In genomic region chr1:41691424-41691823, GRCh38 we compare ENCODE assay signal across 23 cellular contexts.
"Had no signal": no experiment of that assay in that cellular context is flagged by ENCODE, and none has a peak within 500 bp of the region (broad histone marks: within the 10 kb centered on the region; RNA-seq: fewer than 3 reads in every experiment).

No MANE protein-coding gene starts in this region.

- H3K27me3 Mint-ChIP-seq: memory B cell; stimulated activated naive CD8-positive, alpha-beta T cell treated with anti-CD3 and anti-CD28 coated beads, Interleukin-15, amount 100 ng/mL, for 72 hours had no signal

- H3K4me1 ChIP-seq: right lobe of liver, transverse colon, upper lobe of right lung, uterus had no signal

- H3K27ac ChIP-seq: ovary, right lobe of liver, suprapubic skin, transverse colon, upper lobe of right lung, uterus had no signal

- ATAC-seq: left lobe of liver; natural killer cell; stimulated activated naive CD8-positive, alpha-beta T cell treated with anti-CD3 and anti-CD28 coated beads, Interleukin-15, amount 100 ng/mL, for 72 hours had no signal

- H3K36me3 Mint-ChIP-seq: memory B cell, natural killer cell had no signal

- DNase-seq: cortex of kidney; dorsolateral prefrontal cortex; effector CD4-positive, alpha-beta T cell; hypothalamus; natural killer cell; occipital lobe; ovary; retina; right lobe of liver; small intestine; stimulated activated CD4-positive, alpha-beta T cell treated with anti-CD3 and anti-CD28 coated beads, Interleukin-15, amount 100 ng/mL, for 24 hours; stimulated activated CD4-positive, alpha-beta T cell treated with anti-CD3 and anti-CD28 coated beads, Interleukin-2, amount 100 ng/mL, for 48 hours; stimulated activated naive CD4-positive, alpha-beta T cell; stimulated activated naive CD8-positive, alpha-beta T cell treated with anti-CD3 and anti-CD28 coated beads, Interleukin-15, amount 100 ng/mL, for 72 hours; transverse colon; uterus had no signal

- H3K4me3 ChIP-seq: dorsolateral prefrontal cortex, lung, ovary, right lobe of liver, suprapubic skin, transverse colon, upper lobe of right lung, uterus had no signal

- H3K27me3 ChIP-seq: dorsolateral prefrontal cortex, ovary, right lobe of liver, suprapubic skin, transverse colon, upper lobe of right lung, uterus had no signal

- H3K4me3 Mint-ChIP-seq: memory B cell; natural killer cell; stimulated activated naive CD8-positive, alpha-beta T cell treated with anti-CD3 and anti-CD28 coated beads, Interleukin-15, amount 100 ng/mL, for 72 hours had no signal

- H3K9me3 ChIP-seq: ovary, right lobe of liver, suprapubic skin, transverse colon, upper lobe of right lung, uterus had no signal

- FAIRE-seq: frontal cortex, kidney, small intestine had no signal

- H3K27ac Mint-ChIP-seq: memory B cell; natural killer cell; stimulated activated naive CD8-positive, alpha-beta T cell treated with anti-CD3 and anti-CD28 coated beads, Interleukin-15, amount 100 ng/mL, for 72 hours had no signal

- H3K36me3 ChIP-seq: ovary, right lobe of liver, suprapubic skin, transverse colon, upper lobe of right lung, uterus had no signal

- H3K9me3 Mint-ChIP-seq: memory B cell; natural killer cell; stimulated activated naive CD8-positive, alpha-beta T cell treated with anti-CD3 and anti-CD28 coated beads, Interleukin-15, amount 100 ng/mL, for 72 hours had no signal
